ENCODE assay signal across 18 cellular contexts in the genomic region with DNA sequence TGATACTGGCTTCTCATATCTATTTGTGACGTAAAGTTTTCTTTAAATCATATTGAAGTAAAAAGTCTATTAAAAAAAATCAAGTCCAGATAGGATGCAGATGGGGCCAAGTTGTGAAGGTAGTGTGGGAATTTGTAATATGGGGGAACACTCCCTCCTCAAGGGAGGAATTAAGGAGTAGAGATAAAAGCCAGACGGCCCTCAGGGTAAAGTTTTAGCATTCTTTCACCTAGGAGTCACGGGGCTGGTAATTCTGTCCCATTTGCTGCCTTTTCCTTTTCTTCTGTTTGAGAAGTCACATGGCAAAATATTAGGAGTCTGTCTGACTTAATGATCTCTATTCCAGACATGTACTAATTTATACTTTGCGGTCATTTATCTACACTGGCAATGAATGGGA.
DNase-seq lines count a peak whose midpoint lies in the region; ATAC-seq and TF ChIP-seq lines count a peak whose summit lies in the region.
"Had no signal": no experiment of that assay in that cellular context is flagged by ENCODE, and none has a peak within 500 bp of the region (broad histone marks: within the 10 kb centered on the region; RNA-seq: fewer than 3 reads in every experiment).

No MANE protein-coding gene starts in this region.

- no peak for ATAC-seq in stimulated activated effector memory CD8-positive, alpha-beta T cell treated with anti-CD3 and anti-CD28 coated beads, Interleukin-12 subunit alpha, Interleukin-12 subunit beta, amount 100 ng/mL, for 72 hours
- no peak for ATAC-seq in GM18517 (IDR thresholded peaks at IDR 0.05; ENCODE audit: unreplicated experiment)
- ATAC-seq: activated naive CD8-positive, alpha-beta T cell treated with anti-CD3 and anti-CD28 coated beads, Interleukin-2, amount 50 U/mL, for 24 hours; psoas muscle had no signal

- CTCF ChIA-PET in HEK293T (lab: Yijun Ruan, JAX): no interaction called here

- POLR2A ChIA-PET in HEK293T (lab: Yijun Ruan, JAX): no interaction called here

- H3K4me1 Mint-ChIP-seq in mesothelial cell of epicardium: peaks cover 62% of the 10 kb centered on the region
- peaks cover 14% of the 10 kb centered on the region for H3K4me1 Mint-ChIP-seq in stimulated activated effector memory CD8-positive, alpha-beta T cell treated with anti-CD3 and anti-CD28 coated beads, Interleukin-12 subunit alpha, Interleukin-12 subunit beta, amount 100 ng/mL, for 72 hours

- no peaks in the 10 kb centered on the region for H3K36me3 Mint-ChIP-seq in mesothelial cell of epicardium
- H3K36me3 Mint-ChIP-seq in stimulated activated effector memory CD8-positive, alpha-beta T cell treated with anti-CD3 and anti-CD28 coated beads, Interleukin-12 subunit alpha, Interleukin-12 subunit beta, amount 100 ng/mL, for 72 hours: no peaks in the 10 kb centered on the region

- H3K27ac Mint-ChIP-seq in mesothelial cell of epicardium: peak overlapping the region; percentile 97
- H3K27ac Mint-ChIP-seq in stimulated activated effector memory CD8-positive, alpha-beta T cell treated with anti-CD3 and anti-CD28 coated beads, Interleukin-12 subunit alpha, Interleukin-12 subunit beta, amount 100 ng/mL, for 72 hours: no peak overlapping the region
- H3K27ac Mint-ChIP-seq: activated B cell treated with CpG ODN at 0.5 μM for 24 hours; activated naive CD8-positive, alpha-beta T cell treated with anti-CD3 and anti-CD28 coated beads, Interleukin-2, amount 50 U/mL, for 24 hours had no signal

- TF ChIP-seq CTCF in coronary artery (IDR thresholded peaks at IDR 0.05) (no peak), mesothelial cell of epicardium (IDR thresholded peaks at IDR 0.05; ENCODE audit: unreplicated experiment) (no peak)

- peak; percentile 82 for DNase-seq in Daoy (ENCODE audit: low read depth)
- peak; percentile 93 for DNase-seq in NCI-H226
- no peak for DNase-seq in coronary artery (ENCODE audit: low spot score)
- DNase-seq in mesothelial cell of epicardium (ENCODE audit: low spot score in 2 of 2, unreplicated experiment in 2 of 2): no peak
- DNase-seq in stimulated activated effector memory CD8-positive, alpha-beta T cell treated with anti-CD3 and anti-CD28 coated beads, Interleukin-12 subunit alpha, Interleukin-12 subunit beta, amount 100 ng/mL, for 72 hours (ENCODE audit: low spot score in 2 of 2): no peak
- no peak for DNase-seq in RPMI8226
- no peak for DNase-seq in HEK293T (ENCODE audit: extremely low spot score)
- DNase-seq: activated B cell treated with CpG ODN at 0.5 μM for 24 hours; activated naive CD8-positive, alpha-beta T cell treated with anti-CD3 and anti-CD28 coated beads, Interleukin-2, amount 50 U/mL, for 24 hours; activated T-cell treated with anti-CD3 and anti-CD28 coated beads for 4 hours; GF-D8; NCI-H1092 treated with DMSO at 0.1 percent for 48 hours; NCI-H524 treated with DMSO at 0.1 percent for 48 hours; psoas muscle; SIG-M5; stimulated activated naive CD4-positive, alpha-beta T cell had no signal

- peak overlapping the region; percentile 27 to 37 for H3K27ac ChIP-seq in coronary artery
- H3K27ac ChIP-seq: C4-2B, psoas muscle had no signal

- peak overlapping the region; percentile 26 for H3K4me3 Mint-ChIP-seq in mesothelial cell of epicardium
- H3K4me3 Mint-ChIP-seq in stimulated activated effector memory CD8-positive, alpha-beta T cell treated with anti-CD3 and anti-CD28 coated beads, Interleukin-12 subunit alpha, Interleukin-12 subunit beta, amount 100 ng/mL, for 72 hours: no peak overlapping the region
- H3K4me3 Mint-ChIP-seq: activated B cell treated with CpG ODN at 0.5 μM for 24 hours; activated naive CD8-positive, alpha-beta T cell treated with anti-CD3 and anti-CD28 coated beads, Interleukin-2, amount 50 U/mL, for 24 hours had no signal

- H3K27me3 Mint-ChIP-seq in mesothelial cell of epicardium (ENCODE audit: low read depth): no peaks in the 10 kb centered on the region
- H3K27me3 Mint-ChIP-seq: activated B cell treated with CpG ODN at 0.5 μM for 24 hours; activated naive CD8-positive, alpha-beta T cell treated with anti-CD3 and anti-CD28 coated beads, Interleukin-2, amount 50 U/mL, for 24 hours had no signal

- H3K4me3 ChIP-seq in coronary artery: peak overlapping the region; percentile 3
- H3K4me3 ChIP-seq: psoas muscle had no signal

- no peaks in the 10 kb centered on the region for H3K9me3 Mint-ChIP-seq in mesothelial cell of epicardium
- H3K9me3 Mint-ChIP-seq in stimulated activated effector memory CD8-positive, alpha-beta T cell treated with anti-CD3 and anti-CD28 coated beads, Interleukin-12 subunit alpha, Interleukin-12 subunit beta, amount 100 ng/mL, for 72 hours: no peaks in the 10 kb centered on the region
- H3K9me3 Mint-ChIP-seq: activated B cell treated with CpG ODN at 0.5 μM for 24 hours; activated naive CD8-positive, alpha-beta T cell treated with anti-CD3 and anti-CD28 coated beads, Interleukin-2, amount 50 U/mL, for 24 hours had no signal

TF ChIP-seq in HEK293T, 16 proteins besides CTCF, POLR2A, EP300 and RAD21:
- TF ChIP-seq FOXM1 (IDR thresholded peaks at IDR 0.05; ENCODE audit: borderline replicate concordance) (no peak), NFRKB (IDR thresholded peaks at IDR 0.05) (no peak), HDGF (IDR thresholded peaks at IDR 0.05; ENCODE audit: borderline replicate concordance) (no peak), L3MBTL2 (conservative IDR thresholded peaks at IDR 0.05) (no peak), SP1 (IDR thresholded peaks at IDR 0.05) (no peak), LEF1 (IDR thresholded peaks at IDR 0.05; ENCODE audit: borderline replicate concordance) (no peak), TARDBP (IDR thresholded peaks at IDR 0.05) (no peak), FOXA1 (IDR thresholded peaks at IDR 0.05) (no peak), FOXK2 (IDR thresholded peaks at IDR 0.05) (no peak), CTBP1 (IDR thresholded peaks at IDR 0.05; ENCODE audit: borderline replicate concordance) (no peak), ELF4 (IDR thresholded peaks at IDR 0.05) (no peak), SUZ12 (IDR thresholded peaks at IDR 0.05) (no peak), ARNT (IDR thresholded peaks at IDR 0.05) (no peak), BHLHE40 (IDR thresholded peaks at IDR 0.05; ENCODE audit: borderline replicate concordance) (no peak), ZNF384 (IDR thresholded peaks at IDR 0.05) (no peak)
- TF ChIP-seq, protein P1, sequence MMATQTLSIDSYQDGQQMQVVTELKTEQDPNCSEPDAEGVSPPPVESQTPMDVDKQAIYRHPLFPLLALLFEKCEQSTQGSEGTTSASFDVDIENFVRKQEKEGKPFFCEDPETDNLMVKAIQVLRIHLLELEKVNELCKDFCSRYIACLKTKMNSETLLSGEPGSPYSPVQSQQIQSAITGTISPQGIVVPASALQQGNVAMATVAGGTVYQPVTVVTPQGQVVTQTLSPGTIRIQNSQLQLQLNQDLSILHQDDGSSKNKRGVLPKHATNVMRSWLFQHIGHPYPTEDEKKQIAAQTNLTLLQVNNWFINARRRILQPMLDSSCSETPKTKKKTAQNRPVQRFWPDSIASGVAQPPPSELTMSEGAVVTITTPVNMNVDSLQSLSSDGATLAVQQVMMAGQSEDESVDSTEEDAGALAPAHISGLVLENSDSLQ (IDR thresholded peaks at IDR 0.05): no peak

Comparison
In these comparisons a context has a peak if more than half of its experiments do, and no peak if none do; other contexts are left out.
1. DNase-seq: peak in Daoy (single experiment) and NCI-H226 (single experiment); none in coronary artery (single experiment), mesothelial cell of epicardium (0 of 2), stimulated activated effector memory CD8-positive, alpha-beta T cell treated with anti-CD3 and anti-CD28 coated beads, Interleukin-12 subunit alpha, Interleukin-12 subunit beta, amount 100 ng/mL, for 72 hours (0 of 2), RPMI8226 (single experiment) and HEK293T (single experiment).